In genomic region chr11:20077973-20078372, GRCh38 we compare ENCODE assay signal across 18 cellular contexts.
"Had no signal": no experiment of that assay in that cellular context is flagged by ENCODE, and none has a peak within 500 bp of the region (broad histone marks: within the 10 kb centered on the region; RNA-seq: fewer than 3 reads in every experiment).

No MANE protein-coding gene starts in this region.

- H3K4me3 ChIP-seq: skin epidermis, thoracic aorta, upper lobe of right lung, vagina had no signal

- ATAC-seq: foreskin keratinocyte; naive thymus-derived CD8-positive, alpha-beta T cell; sciatic nerve; stimulated activated naive B cell treated with anti-CD40 and anti-IgM and Interleukin-4, amounts not matched to agents 10 μg/mL and 1 μg/mL and 100 μg/mL, for 72 hours; stimulated activated naive CD8-positive, alpha-beta T cell treated with anti-CD3 and anti-CD28 coated beads, Interleukin-15, amount 100 ng/mL, for 72 hours; upper lobe of right lung had no signal

- H3K27me3 ChIP-seq: foreskin keratinocyte, neutrophil, upper lobe of right lung, vagina had no signal

- H3K27ac Mint-ChIP-seq: dendritic cell treated with granulocyte-macrophage colony-stimulating factor and Interleukin-4, amounts not matched to agents 40 ng/mL and 50 ng/mL, for 4 days; naive thymus-derived CD8-positive, alpha-beta T cell; stimulated activated naive B cell treated with anti-CD40 and anti-IgM and Interleukin-4, amounts not matched to agents 10 μg/mL and 1 μg/mL and 100 μg/mL, for 72 hours; stimulated activated naive CD8-positive, alpha-beta T cell treated with anti-CD3 and anti-CD28 coated beads, Interleukin-15, amount 100 ng/mL, for 72 hours had no signal

- DNase-seq: erythroblast; foreskin keratinocyte; hippocampal formation; kidney glomerular epithelial cell; mesendoderm; naive thymus-derived CD8-positive, alpha-beta T cell; stimulated activated CD4-positive, alpha-beta T cell treated with anti-CD3 and anti-CD28 coated beads, Interleukin-2, amount 100 ng/mL, for 24 hours; stimulated activated CD4-positive, alpha-beta T cell treated with anti-CD3 and anti-CD28 coated beads, Interleukin-4, amount 100 ng/mL, for 4 hours; stimulated activated naive B cell treated with anti-CD40 and anti-IgM and Interleukin-4, amounts not matched to agents 10 μg/mL and 1 μg/mL and 100 μg/mL, for 72 hours; stimulated activated naive CD8-positive, alpha-beta T cell treated with anti-CD3 and anti-CD28 coated beads, Interleukin-15, amount 100 ng/mL, for 72 hours; substantia nigra; upper lobe of right lung had no signal

- H3K4me3 Mint-ChIP-seq: dendritic cell treated with granulocyte-macrophage colony-stimulating factor and Interleukin-4, amounts not matched to agents 40 ng/mL and 50 ng/mL, for 4 days; stimulated activated naive B cell treated with anti-CD40 and anti-IgM and Interleukin-4, amounts not matched to agents 10 μg/mL and 1 μg/mL and 100 μg/mL, for 72 hours; stimulated activated naive CD8-positive, alpha-beta T cell treated with anti-CD3 and anti-CD28 coated beads, Interleukin-15, amount 100 ng/mL, for 72 hours had no signal

- H3K9me3 Mint-ChIP-seq: dendritic cell treated with granulocyte-macrophage colony-stimulating factor and Interleukin-4, amounts not matched to agents 40 ng/mL and 50 ng/mL, for 4 days had no signal

- H3K4me1 Mint-ChIP-seq: stimulated activated naive CD8-positive, alpha-beta T cell treated with anti-CD3 and anti-CD28 coated beads, Interleukin-15, amount 100 ng/mL, for 72 hours had no signal

- H3K4me1 ChIP-seq: foreskin keratinocyte, upper lobe of right lung, vagina had no signal

- H3K9me3 ChIP-seq: neutrophil, thoracic aorta, upper lobe of right lung, vagina had no signal

- H3K27ac ChIP-seq: foreskin keratinocyte, neutrophil, skin epidermis, upper lobe of right lung, vagina had no signal
